ENCODE assay signal across 8 cellular contexts in the genomic region with DNA sequence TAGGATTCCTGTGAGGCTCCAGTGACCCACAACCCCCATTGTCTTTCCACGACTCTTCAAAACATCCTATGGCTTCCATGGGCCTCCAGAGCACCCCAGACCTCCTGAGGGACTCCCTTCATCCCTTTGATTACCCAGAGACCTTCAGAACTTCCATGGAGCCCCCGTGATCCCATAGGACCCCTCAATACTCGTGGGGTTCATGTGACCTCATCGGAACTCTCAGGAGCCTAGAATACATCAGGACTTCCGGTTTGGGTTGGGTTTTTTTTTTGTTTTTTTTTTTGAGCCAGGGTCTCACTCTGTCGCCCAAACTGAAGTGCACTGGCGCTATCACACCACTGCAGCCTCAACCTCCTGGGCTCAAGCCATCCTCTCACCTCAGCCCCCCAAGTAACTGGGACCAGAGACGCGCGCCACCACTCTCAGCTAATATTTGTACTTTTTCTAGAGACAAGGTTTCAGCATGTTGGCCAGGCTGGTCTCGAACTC. TPM values are rescaled to one million over a fixed set of nuclear protein-coding genes. Genes with fewer than 3 reads are reported as not detected.
DNase-seq lines count a peak whose midpoint lies in the region; ATAC-seq lines count a peak whose summit lies in the region.

No MANE protein-coding gene starts in this region.

- H3K27ac ChIP-seq in temporal lobe (ENCODE audit: low read depth, low read length): peak overlapping the region; percentile 97

- H3K27me3 Mint-ChIP-seq in activated CD4-positive, alpha-beta T cell treated with anti-CD3 and anti-CD28 coated beads for 36 hours: no peaks in the 10 kb centered on the region

- no peak for ATAC-seq in activated CD4-positive, alpha-beta T cell treated with anti-CD3 and anti-CD28 coated beads for 36 hours
- peak in 1 of 2 donors; percentile 2 for ATAC-seq in activated naive CD4-positive, alpha-beta T cell treated with anti-CD3 and anti-CD28 coated beads, Interleukin-2, amount 50 U/mL, for 72 hours

- no peak for DNase-seq in activated CD4-positive, alpha-beta T cell treated with anti-CD3 and anti-CD28 coated beads for 36 hours
- DNase-seq in activated CD4-positive, alpha-beta T cell treated with anti-CD3 and anti-CD28 coated beads for 48 hours: no peak
- no peak for DNase-seq in activated naive CD4-positive, alpha-beta T cell treated with anti-CD3 and anti-CD28 coated beads, Interleukin-2, amount 50 U/mL, for 72 hours (ENCODE audit: low spot score in 2 of 2)
- DNase-seq in islet precursor cell: peak; percentile 57
- no peak for DNase-seq in OCI-M1 (lab: John Stamatoyannopoulos, UW)
- DNase-seq in cerebellar nuclear complex (lab: John Stamatoyannopoulos, UW): no peak
- no peak for DNase-seq in DMS153 treated with DMSO at 0.1 percent for 48 hours (lab: John Stamatoyannopoulos, UW; ENCODE audit: unreplicated experiment)

- peaks cover 38% of the 10 kb centered on the region for H3K36me3 Mint-ChIP-seq in activated CD4-positive, alpha-beta T cell treated with anti-CD3 and anti-CD28 coated beads for 36 hours (ENCODE audit: low read depth)
- H3K36me3 Mint-ChIP-seq in activated naive CD4-positive, alpha-beta T cell treated with anti-CD3 and anti-CD28 coated beads, Interleukin-2, amount 50 U/mL, for 72 hours: peaks cover 11 to 41% of the 10 kb centered on the region in 2 donors

- intact Hi-C loops in activated CD4-positive, alpha-beta T cell treated with anti-CD3 and anti-CD28 coated beads for 36 hours (cut with DNase I, micrococcal nuclease): loop anchor here (1.0 to 5.0 kb wide), 17 partner anchors 15 to 817 kb away; a partner anchor contains a TSS

- POLR2A ChIA-PET in activated CD4-positive, alpha-beta T cell treated with anti-CD3 and anti-CD28 coated beads for 36 hours (lab: Charles Lee): interaction anchor here (0.7 to 3.4 kb wide), 8 partner anchors 16 to 1137 kb away, joined by 3 to 18 read pairs (median 3); a partner anchor contains a TSS

- H3K27ac Mint-ChIP-seq in activated CD4-positive, alpha-beta T cell treated with anti-CD3 and anti-CD28 coated beads for 36 hours: peak overlapping the region; percentile 100
- peak overlapping the region; percentile 99 to 100 for H3K27ac Mint-ChIP-seq in activated naive CD4-positive, alpha-beta T cell treated with anti-CD3 and anti-CD28 coated beads, Interleukin-2, amount 50 U/mL, for 72 hours

- no peaks in the 10 kb centered on the region for H3K9me3 Mint-ChIP-seq in activated CD4-positive, alpha-beta T cell treated with anti-CD3 and anti-CD28 coated beads for 36 hours (ENCODE audit: low read depth)
- no peaks in the 10 kb centered on the region for H3K9me3 Mint-ChIP-seq in activated naive CD4-positive, alpha-beta T cell treated with anti-CD3 and anti-CD28 coated beads, Interleukin-2, amount 50 U/mL, for 72 hours

- CTCF ChIA-PET in activated CD4-positive, alpha-beta T cell treated with anti-CD3 and anti-CD28 coated beads for 36 hours (lab: Charles Lee): interaction anchor here (0.5 to 3.2 kb wide), 6 partner anchors 9 to 642 kb away, joined by 3 to 23 read pairs (median 3); no protein-coding TSS in a partner anchor

- peak overlapping the region; percentile 100 for H3K4me3 Mint-ChIP-seq in activated CD4-positive, alpha-beta T cell treated with anti-CD3 and anti-CD28 coated beads for 36 hours

- H3K4me1 Mint-ChIP-seq in activated CD4-positive, alpha-beta T cell treated with anti-CD3 and anti-CD28 coated beads for 36 hours: peaks cover 47% of the 10 kb centered on the region

RNA-seq across cellular contexts. Expression of a gene that starts 0.8 kb away (rescaled TPM):
- 10 to 100 TPM; 26.8 to 33.3 TPM for total RNA-seq in activated CD4-positive, alpha-beta T cell treated with anti-CD3 and anti-CD28 coated beads for 36 hours
- 10 to 100 TPM; 22.6 to 34.0 TPM for total RNA-seq in activated naive CD4-positive, alpha-beta T cell treated with anti-CD3 and anti-CD28 coated beads, Interleukin-2, amount 50 U/mL, for 72 hours
- total RNA-seq in temporal lobe: 4.4 TPM

RNA-seq across cellular contexts. Expression of a gene that starts 2.2 kb away (rescaled TPM):
- total RNA-seq in activated CD4-positive, alpha-beta T cell treated with anti-CD3 and anti-CD28 coated beads for 36 hours: 100 to 1,000 TPM; 117 to 138 TPM
- total RNA-seq in activated naive CD4-positive, alpha-beta T cell treated with anti-CD3 and anti-CD28 coated beads, Interleukin-2, amount 50 U/mL, for 72 hours: 100 to 1,000 TPM in 1 of 2 donors, 10 to 100 TPM in 1; 92.9 to 184 TPM
- 49.9 TPM for total RNA-seq in temporal lobe

RNA-seq across cellular contexts. Expression of a gene that starts 12.5 kb away (rescaled TPM):
- total RNA-seq in activated CD4-positive, alpha-beta T cell treated with anti-CD3 and anti-CD28 coated beads for 36 hours: under 1 TPM; 0.07 to 0.14 TPM
- under 1 TPM; 0.20 to 0.33 TPM for total RNA-seq in activated naive CD4-positive, alpha-beta T cell treated with anti-CD3 and anti-CD28 coated beads, Interleukin-2, amount 50 U/mL, for 72 hours
- 33.4 TPM for total RNA-seq in temporal lobe

RNA-seq across cellular contexts. Expression of a gene that starts 20.2 kb away (rescaled TPM):
- total RNA-seq in activated CD4-positive, alpha-beta T cell treated with anti-CD3 and anti-CD28 coated beads for 36 hours: 10 to 100 TPM; 38.6 to 43.2 TPM
- 10 to 100 TPM; 49.1 to 64.4 TPM for total RNA-seq in activated naive CD4-positive, alpha-beta T cell treated with anti-CD3 and anti-CD28 coated beads, Interleukin-2, amount 50 U/mL, for 72 hours
- 0.25 TPM for total RNA-seq in temporal lobe

RNA-seq across cellular contexts. Expression of a gene that starts 28.6 kb away (rescaled TPM):
- total RNA-seq in activated CD4-positive, alpha-beta T cell treated with anti-CD3 and anti-CD28 coated beads for 36 hours: not detected
- not detected for total RNA-seq in activated naive CD4-positive, alpha-beta T cell treated with anti-CD3 and anti-CD28 coated beads, Interleukin-2, amount 50 U/mL, for 72 hours
- total RNA-seq in temporal lobe: 0.25 TPM

Comparison
In these comparisons a context has a peak if more than half of its experiments do, and no peak if none do; other contexts are left out.
1. RNA of a gene that starts 12.5 kb away (total RNA-seq): 33.4 TPM in temporal lobe (single experiment); 0.20 to 0.33 TPM in activated naive CD4-positive, alpha-beta T cell treated with anti-CD3 and anti-CD28 coated beads, Interleukin-2, amount 50 U/mL, for 72 hours and 0.07 to 0.14 TPM in activated CD4-positive, alpha-beta T cell treated with anti-CD3 and anti-CD28 coated beads for 36 hours; every median in the first group is over 10 times any median in the second.